In the genomic region with DNA sequence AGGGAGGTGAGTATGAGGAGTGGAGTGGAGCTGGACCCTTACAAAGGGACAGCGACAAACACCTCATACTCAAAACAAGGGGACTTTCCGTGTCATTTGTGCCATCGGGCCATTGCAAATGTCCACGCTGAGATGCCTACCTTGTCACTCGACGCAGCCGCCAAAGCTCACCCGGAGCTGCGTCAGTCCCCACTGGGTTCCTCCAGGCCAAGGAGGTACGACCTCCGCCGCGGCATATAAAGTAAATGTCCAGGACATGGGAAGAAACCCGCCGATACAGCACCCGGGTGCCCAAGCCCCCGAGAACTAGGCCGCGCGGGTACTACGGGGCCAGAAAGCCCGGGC, we compare ENCODE assay signal across 8 cellular contexts. TPM values are rescaled to one million over a fixed set of nuclear protein-coding genes. Genes with fewer than 3 reads are reported as not detected.
DNase-seq lines count a peak whose midpoint lies in the region; ATAC-seq and TF ChIP-seq lines count a peak whose summit lies in the region.
"Not testable (repeated sequence)": the region's sequence is repeated elsewhere in the genome, so short reads cannot be mapped to it uniquely, and the experiment has no call there.

No MANE protein-coding gene starts in this region.

- not testable (repeated sequence) for H3K27me3 Mint-ChIP-seq in CD4-positive, alpha-beta memory T cell; activated T-cell treated with anti-CD3 and anti-CD28 coated beads, Interleukin-2, amount 50 U/mL, for 24 hours

- H3K27me3 ChIP-seq in CD4-positive, alpha-beta memory T cell (ENCODE audit: insufficient read depth, low read length); Loucy (ENCODE audit: insufficient read depth, low read length, poor library complexity, severe bottlenecking); mammary epithelial cell (ENCODE audit: insufficient read depth, low read length); lower lobe of right lung (ENCODE audit: low read depth); prostate gland (replicated peaks; ENCODE audit: insufficient read depth): not testable (repeated sequence)
- H3K27me3 ChIP-seq in tibial artery, result peaks cover 0 to 11% of the 10 kb centered on the region in 2 donors

- not testable (repeated sequence) for BruUV-seq in mammary epithelial cell (replicated peaks; lab: Mats Ljungman, UMichigan)

- not testable (repeated sequence) for H3K9me3 ChIP-seq in CD4-positive, alpha-beta memory T cell (ENCODE audit: control insufficient read depth in 1 of 2, low read length in 2 of 2); Loucy (ENCODE audit: insufficient read depth, low read depth, low read length); mammary epithelial cell (replicated peaks; ENCODE audit: insufficient read depth, low read length); lower lobe of right lung; prostate gland; tibial artery

- peaks cover 6 to 29% (median 15%) of the 10 kb centered on the region in 4 donors for H3K4me1 Mint-ChIP-seq in CD4-positive, alpha-beta memory T cell
- H3K4me1 Mint-ChIP-seq in activated T-cell treated with anti-CD3 and anti-CD28 coated beads, Interleukin-2, amount 50 U/mL, for 24 hours (ENCODE audit: low read depth), result peaks cover 22% of the 10 kb centered on the region

- H3F3A ChIP-seq in Loucy (ENCODE audit: low read depth), result not testable (repeated sequence)

- in situ Hi-C loops in mammary epithelial cell (cut with MboI; ENCODE audit: low sequenced_read_pairs in 2 of 2), result not testable (repeated sequence)

- peak overlapping the region in 6 of 7 donors; percentile 61 to 87 (median 76) for H3K27ac Mint-ChIP-seq in CD4-positive, alpha-beta memory T cell
- H3K27ac Mint-ChIP-seq in activated T-cell treated with anti-CD3 and anti-CD28 coated beads, Interleukin-2, amount 50 U/mL, for 24 hours, result peak overlapping the region; percentile 82

- peak in 2 of 5 donors; percentile 8 to 30 for DNase-seq in CD4-positive, alpha-beta memory T cell
- DNase-seq in activated T-cell treated with anti-CD3 and anti-CD28 coated beads, Interleukin-2, amount 50 U/mL, for 24 hours, result peak; percentile 40
- DNase-seq in mammary epithelial cell; fibroblast of villous mesenchyme (ENCODE audit: low read depth); lower lobe of right lung; prostate gland (ENCODE audit: low spot score); tibial artery: not testable (repeated sequence)

- WGBS in mammary epithelial cell (ENCODE audit: low coverage, missing lambda C conversion rate), result 3% methylated on average over 8 of the region's 22 CpGs
- 68% methylated on average over 16 of the region's 22 CpGs for WGBS in prostate gland

- not testable (repeated sequence) for H3K36me3 Mint-ChIP-seq in CD4-positive, alpha-beta memory T cell; activated T-cell treated with anti-CD3 and anti-CD28 coated beads, Interleukin-2, amount 50 U/mL, for 24 hours (ENCODE audit: low read depth)

- intact Hi-C loops in CD4-positive, alpha-beta memory T cell (cut with micrococcal nuclease), result loop anchor here (2.0 to 5.0 kb wide), 2 partner anchors 174 to 245 kb away; no protein-coding TSS in a partner anchor
- intact Hi-C loops in mammary epithelial cell (cut with micrococcal nuclease); lower lobe of right lung (cut with DNase I): not testable (repeated sequence)
- intact Hi-C loops in prostate gland (cut with DNase I), result loop anchor here (5.0 to 10.0 kb wide), 3 partner anchors 175 to 378 kb away; partner anchors contain the start of genes TMEM87B and ZC3H8
- intact Hi-C loops in tibial artery (cut with DNase I; ENCODE audit: low total_unique reads), result loop anchor here (10.0 kb wide), 2 partner anchors 178 to 308 kb away; partner anchors contain the start of gene ZC3H8

- ATAC-seq in lower lobe of right lung, result not testable (repeated sequence)

- dilution Hi-C loops in mammary epithelial cell (cut with HindIII; ENCODE audit: low sequenced_read_pairs), result not testable (repeated sequence)

- H2AFZ ChIP-seq in Loucy (ENCODE audit: low read length) (0 out of 2 replicates have a peak overlapping the region, but pooled peaks have one; percentile 55), mammary epithelial cell (ENCODE audit: low read depth, low read length) (peak overlapping the region; percentile 76)

- POLR2A ChIA-PET in CD4-positive, alpha-beta memory T cell (lab: Charles Lee; ENCODE audit: partially characterized antibody), result not testable (repeated sequence)

- H3K4me3 Mint-ChIP-seq in CD4-positive, alpha-beta memory T cell, result peak overlapping the region; percentile 73 to 89 (median 81)
- H3K4me3 Mint-ChIP-seq in activated T-cell treated with anti-CD3 and anti-CD28 coated beads, Interleukin-2, amount 50 U/mL, for 24 hours, result peak overlapping the region; percentile 84

- CTCF ChIA-PET in CD4-positive, alpha-beta memory T cell (lab: Charles Lee; ENCODE audit: partially characterized antibody), result interaction anchor here (1.2 to 1.3 kb wide), 2 partner anchors 152 to 311 kb away, joined by 3 to 5 read pairs; partner anchors contain the start of gene CHCHD5
- CTCF ChIA-PET in mammary epithelial cell (lab: Charles Lee; ENCODE audit: low non-redundant PET), result not testable (repeated sequence)

- not testable (repeated sequence) for TF ChIP-seq POLR2A in prostate gland (IDR thresholded peaks at IDR 0.05)

- H3K79me2 ChIP-seq in Loucy (ENCODE audit: insufficient read depth, low read length) (peaks cover 11% of the 10 kb centered on the region), mammary epithelial cell (ENCODE audit: insufficient read depth, low read length) (peaks cover 14% of the 10 kb centered on the region)

- H3K9me3 Mint-ChIP-seq in CD4-positive, alpha-beta memory T cell; activated T-cell treated with anti-CD3 and anti-CD28 coated beads, Interleukin-2, amount 50 U/mL, for 24 hours: not testable (repeated sequence)

- peak overlapping the region in 1 of 2 donors; percentile 28 for H3K4me3 ChIP-seq in CD4-positive, alpha-beta memory T cell (ENCODE audit: low read length in 2 of 2)
- H3K4me3 ChIP-seq in Loucy (ENCODE audit: low read length, poor library complexity, severe bottlenecking), result peak overlapping the region; percentile 65
- peak overlapping the region; percentile 40 to 52 (median 51) for H3K4me3 ChIP-seq in mammary epithelial cell (replicated peaks in 1 of 3; ENCODE audit: insufficient read depth in 1 of 3, low read depth in 2 of 3, low read length in 3 of 3)
- H3K4me3 ChIP-seq in fibroblast of villous mesenchyme (ENCODE audit: low read depth, low read length), result peak overlapping the region; percentile 50
- peak overlapping the region; percentile 53 for H3K4me3 ChIP-seq in lower lobe of right lung
- peak overlapping the region; percentile 45 to 58 for H3K4me3 ChIP-seq in prostate gland
- peak overlapping the region; percentile 65 to 80 for H3K4me3 ChIP-seq in tibial artery

- not testable (repeated sequence) for H3K36me3 ChIP-seq in CD4-positive, alpha-beta memory T cell (ENCODE audit: insufficient read depth, low read length); Loucy (ENCODE audit: insufficient read depth, low read length); mammary epithelial cell (ENCODE audit: insufficient read depth, low read length); lower lobe of right lung; prostate gland; tibial artery

- not testable (repeated sequence) for H4K20me1 ChIP-seq in Loucy (ENCODE audit: insufficient read depth, low read length, poor library complexity, severe bottlenecking); mammary epithelial cell (ENCODE audit: insufficient read depth, low read length)

- H3K9me2 ChIP-seq in Loucy (replicated peaks; ENCODE audit: low read depth, low read length), result not testable (repeated sequence)

- not testable (repeated sequence) for H3K4me1 ChIP-seq in CD4-positive, alpha-beta memory T cell (ENCODE audit: insufficient read depth, low read length); Loucy (ENCODE audit: insufficient read depth, low read length, poor library complexity, severe bottlenecking); mammary epithelial cell (ENCODE audit: insufficient read depth, low read length); lower lobe of right lung; prostate gland (replicated peaks)
- peaks cover 0 to 15% (median 3%) of the 10 kb centered on the region in 4 donors for H3K4me1 ChIP-seq in tibial artery

- not testable (repeated sequence) for TF ChIP-seq CTCF in Loucy (conservative IDR thresholded peaks at IDR 0.05; ENCODE audit: low read length); mammary epithelial cell (conservative IDR thresholded peaks at IDR 0.05 in 1 of 2, IDR thresholded peaks at IDR 0.05 in 1 of 2; ENCODE audit: extremely low read depth in 1 of 2, insufficient read depth in 1 of 2, low read depth in 1 of 2, low read length in 2 of 2); fibroblast of villous mesenchyme (IDR thresholded peaks at IDR 0.05; ENCODE audit: insufficient read depth, low read depth, low read length); lower lobe of right lung (IDR thresholded peaks at IDR 0.05); prostate gland (IDR thresholded peaks at IDR 0.05); tibial artery (IDR thresholded peaks at IDR 0.05)

- peak overlapping the region; percentile 46 for H3K27ac ChIP-seq in CD4-positive, alpha-beta memory T cell (ENCODE audit: low read depth, low read length)
- not testable (repeated sequence) for H3K27ac ChIP-seq in mammary epithelial cell (ENCODE audit: insufficient read depth, low read depth, low read length)
- H3K27ac ChIP-seq in lower lobe of right lung, result peak overlapping the region; percentile 86
- H3K27ac ChIP-seq in prostate gland, result peak overlapping the region; percentile 74 to 81
- H3K27ac ChIP-seq in tibial artery, result peak overlapping the region; percentile 85 to 93

- peak overlapping the region; percentile 44 for H3K4me2 ChIP-seq in Loucy (ENCODE audit: low read depth, low read length, poor library complexity, severe bottlenecking)
- H3K4me2 ChIP-seq in mammary epithelial cell (ENCODE audit: insufficient read depth, low read depth, low read length), result peak overlapping the region; percentile 60

- H3K9ac ChIP-seq in Loucy (ENCODE audit: low read depth, low read length, poor library complexity, severe bottlenecking), result peak overlapping the region; percentile 43
- H3K9ac ChIP-seq in mammary epithelial cell (ENCODE audit: insufficient read depth, low read length), result not testable (repeated sequence)

RNA-seq across cellular contexts. Expression of gene RGPD8, which starts 1.1 kb away (rescaled TPM):
- total RNA-seq in CD4-positive, alpha-beta memory T cell, result 10 to 100 TPM; 30.0 to 30.1 TPM
- 1 to 10 TPM; 1.9 to 4.7 TPM for polyA plus RNA-seq in CD4-positive, alpha-beta memory T cell
- total RNA-seq in mammary epithelial cell (10 to 100 TPM; 11.7 to 16.7 TPM), fibroblast of villous mesenchyme (12.6 and 19.0 TPM in 2 replicates), lower lobe of right lung (16.0 TPM), prostate gland (10 to 100 TPM; 14.3 to 15.6 TPM)
- 1.3 TPM for polyA plus RNA-seq in mammary epithelial cell
- 6.7 TPM for polyA minus RNA-seq in mammary epithelial cell

RNA-seq across cellular contexts. Expression of gene TTL, which starts 49.6 kb away (rescaled TPM):
- 10 to 100 TPM; 22.3 to 23.3 TPM for total RNA-seq in CD4-positive, alpha-beta memory T cell
- 1 to 10 TPM; 1.8 to 5.4 TPM for polyA plus RNA-seq in CD4-positive, alpha-beta memory T cell
- 10 to 100 TPM; 64.6 to 68.5 TPM for total RNA-seq in mammary epithelial cell
- polyA plus RNA-seq in mammary epithelial cell, result 24.5 TPM
- 65.2 TPM for polyA minus RNA-seq in mammary epithelial cell
- total RNA-seq in fibroblast of villous mesenchyme, result 43.5 and 63.9 TPM in 2 replicates
- 48.5 TPM for total RNA-seq in lower lobe of right lung
- 10 to 100 TPM in 1 of 2 donors, 1 to 10 TPM in 1; 8.2 to 12.0 TPM for total RNA-seq in prostate gland
